1 cellular context compared by ENCODE assay signal in genomic region chr4:52641853-52642563, GRCh38.
TF ChIP-seq lines count a peak whose summit lies in the region.

No MANE protein-coding gene starts in this region.

TF ChIP-seq in GM12878, 131 proteins besides CTCF, POLR2A, EP300 and RAD21 (continued from another document and continues in another):
- TF ChIP-seq CREM (IDR thresholded peaks at IDR 0.05; ENCODE audit: low read depth) = peak; percentile 81
- TF ChIP-seq SRF (IDR thresholded peaks at IDR 0.05; ENCODE audit: low read depth in 2 of 2, low read length in 2 of 2) = peak in 1 of 2 experiments; percentile 68; a peak in 2 of 4 replicates
- no peak for TF ChIP-seq PAX8 (IDR thresholded peaks at IDR 0.05)
- peak; percentile 96 for TF ChIP-seq IRF4 (IDR thresholded peaks at IDR 0.05; ENCODE audit: low read depth, low read length)
- no peak for TF ChIP-seq HDAC6 (IDR thresholded peaks at IDR 0.05; ENCODE audit: unreplicated experiment)
- peak; percentile 21; the same call in 1 of the 2 replicates for TF ChIP-seq MXI1 (IDR thresholded peaks at IDR 0.05; ENCODE audit: low read depth, low read length)
- TF ChIP-seq STAT1 (conservative IDR thresholded peaks at IDR 0.05) = no peak
- TF ChIP-seq DPF2 (IDR thresholded peaks at IDR 0.05) = peak; percentile 93
- peak; percentile 70 for TF ChIP-seq EED (IDR thresholded peaks at IDR 0.05; ENCODE audit: low read depth)
- peak; percentile 42; the same call in 1 of the 2 replicates for TF ChIP-seq TCF3 (IDR thresholded peaks at IDR 0.05; ENCODE audit: borderline replicate concordance, insufficient read depth, low read depth, low read length)
- TF ChIP-seq LARP7 (IDR thresholded peaks at IDR 0.05) = no peak
- TF ChIP-seq RAD51 (IDR thresholded peaks at IDR 0.05) = peak; percentile 63; the same call in 1 of the 2 replicates
- peak; percentile 72 for TF ChIP-seq SKIL (IDR thresholded peaks at IDR 0.05; ENCODE audit: low read depth, poor library complexity, severe bottlenecking)
- TF ChIP-seq PKNOX1 (IDR thresholded peaks at IDR 0.05) = peak; percentile 33; the same call in 1 of the 2 replicates
- 0 out of 2 replicates have a peak, but pooled peaks have one; percentile 44 for TF ChIP-seq CBX5 (IDR thresholded peaks at IDR 0.05; ENCODE audit: low read depth)
- peak; percentile 59 for TF ChIP-seq RUNX3 (IDR thresholded peaks at IDR 0.05; ENCODE audit: low read length)
- TF ChIP-seq NR2F1 (conservative IDR thresholded peaks at IDR 0.05) = no peak
- TF ChIP-seq NFYA (IDR thresholded peaks at IDR 0.05; ENCODE audit: borderline replicate concordance, low read depth, low read length) = no peak
- no peak for TF ChIP-seq USF1 (IDR thresholded peaks at IDR 0.05; ENCODE audit: borderline replicate concordance, extremely low read length, insufficient read depth, low read depth, low read length)
- 0 out of 2 replicates have a peak, but pooled peaks have one; percentile 36 for TF ChIP-seq SMARCA5 (IDR thresholded peaks at IDR 0.05)
- peak; percentile 64; the same call in 1 of the 2 replicates for TF ChIP-seq YY1 (IDR thresholded peaks at IDR 0.05; ENCODE audit: low read depth, low read length)
- peak; percentile 84; the same call in 1 of the 2 replicates for TF ChIP-seq BACH1 (IDR thresholded peaks at IDR 0.05; ENCODE audit: borderline replicate concordance)
- peak; percentile 71; the same call in 1 of the 2 replicates for TF ChIP-seq TCF7 (IDR thresholded peaks at IDR 0.05; ENCODE audit: borderline replicate concordance)
- TF ChIP-seq ZNF24 (IDR thresholded peaks at IDR 0.05) = peak; percentile 97
- TF ChIP-seq ZNF274 (IDR thresholded peaks at IDR 0.05; ENCODE audit: insufficient read depth, insufficient read length) = no peak
- no peak for TF ChIP-seq CHD4 (IDR thresholded peaks at IDR 0.05)
- peak; percentile 64 to 74; a peak in 3 of 4 replicates for TF ChIP-seq BHLHE40 (IDR thresholded peaks at IDR 0.05; ENCODE audit: borderline replicate concordance in 1 of 2, low read depth in 2 of 2, low read length in 1 of 2)
- no peak for TF ChIP-seq CHD2 (IDR thresholded peaks at IDR 0.05; ENCODE audit: borderline replicate concordance, low read depth, low read length)
- no peak for TF ChIP-seq STAT3 (IDR thresholded peaks at IDR 0.05; ENCODE audit: low read depth, low read length)
- no peak for TF ChIP-seq RBBP5 (conservative IDR thresholded peaks at IDR 0.05)
- TF ChIP-seq IKZF2 (IDR thresholded peaks at IDR 0.05) = peak; percentile 82 to 89
- peak; percentile 89 for TF ChIP-seq ATF7 (IDR thresholded peaks at IDR 0.05; ENCODE audit: low read depth)
- 0 out of 2 replicates have a peak, but pooled peaks have one; percentile 18 for TF ChIP-seq CBFB (IDR thresholded peaks at IDR 0.05; ENCODE audit: low read depth)
- peak; percentile 87 for TF ChIP-seq JUND (IDR thresholded peaks at IDR 0.05; ENCODE audit: low read depth, low read length)
- no peak for TF ChIP-seq KLF5 (IDR thresholded peaks at IDR 0.05; ENCODE audit: partially characterized antibody)
- peak; percentile 14 for TF ChIP-seq CUX1 (IDR thresholded peaks at IDR 0.05; ENCODE audit: insufficient replicate concordance, low read depth, low read length)
- TF ChIP-seq SMC3 (IDR thresholded peaks at IDR 0.05; ENCODE audit: borderline replicate concordance, low read length) = no peak
- peak; percentile 97 for TF ChIP-seq NFIC (IDR thresholded peaks at IDR 0.05; ENCODE audit: low read depth, low read length)
- TF ChIP-seq KDM1A (IDR thresholded peaks at IDR 0.05; ENCODE audit: borderline replicate concordance) = no peak
- TF ChIP-seq IKZF1 (conservative IDR thresholded peaks at IDR 0.05) = peak; percentile 76
- TF ChIP-seq BCL3 (IDR thresholded peaks at IDR 0.05; ENCODE audit: borderline replicate concordance, insufficient read depth, low read depth, low read length, poor library complexity, severe bottlenecking) = peak; percentile 23
- peak; percentile 97 for TF ChIP-seq ATF2 (IDR thresholded peaks at IDR 0.05; ENCODE audit: low read length)
- peak; percentile 68; the same call in 1 of the 2 replicates for TF ChIP-seq PML (IDR thresholded peaks at IDR 0.05; ENCODE audit: low read length)
- TF ChIP-seq MTA3 (IDR thresholded peaks at IDR 0.05; ENCODE audit: borderline replicate concordance, low read length) = no peak
- TF ChIP-seq MEF2A (IDR thresholded peaks at IDR 0.05; ENCODE audit: insufficient read depth, low read depth, low read length) = peak; percentile 69; the same call in 1 of the 2 replicates
- no peak for TF ChIP-seq TAF1 (IDR thresholded peaks at IDR 0.05; ENCODE audit: borderline replicate concordance, low read depth, low read length)
- no peak for TF ChIP-seq YBX1 (IDR thresholded peaks at IDR 0.05)
- peak; percentile 91; the same call in 1 of the 2 replicates for TF ChIP-seq BCL11A (IDR thresholded peaks at IDR 0.05; ENCODE audit: low read depth, low read length)
- TF ChIP-seq POLR2AphosphoS2 (IDR thresholded peaks at IDR 0.05; ENCODE audit: low read depth, low read length) = no peak
- TF ChIP-seq REST (IDR thresholded peaks at IDR 0.05; ENCODE audit: low read depth, low read length) = no peak
- no peak for TF ChIP-seq SREBF2 (IDR thresholded peaks at IDR 0.05; ENCODE audit: low read length)
- TF ChIP-seq ELK1 (IDR thresholded peaks at IDR 0.05; ENCODE audit: low read depth, low read length) = no peak
- peak; percentile 82; the same call in 1 of the 2 replicates for TF ChIP-seq FOXM1 (IDR thresholded peaks at IDR 0.05; ENCODE audit: low read depth, low read length)
- no peak for TF ChIP-seq NFXL1 (IDR thresholded peaks at IDR 0.05; ENCODE audit: borderline replicate concordance)
